17 cellular contexts compared by ENCODE assay signal in genomic region chr2:83944174-83944573, GRCh38.
A peak's percentile ranks its signal among the peaks of the same experiment; 100 is the strongest.
DNase-seq lines count a peak whose midpoint lies in the region; ATAC-seq and TF ChIP-seq lines count a peak whose summit lies in the region.
"Had no signal": no experiment of that assay in that cellular context is flagged by ENCODE, and none has a peak within 500 bp of the region (broad histone marks: within the 10 kb centered on the region; RNA-seq: fewer than 3 reads in every experiment).

No MANE protein-coding gene starts in this region.

- no peaks in the 10 kb centered on the region for H3K36me3 Mint-ChIP-seq in endodermal cell (ENCODE audit: low read depth)
- no peaks in the 10 kb centered on the region for H3K36me3 Mint-ChIP-seq in naive thymus-derived CD8-positive, alpha-beta T cell
- H3K36me3 Mint-ChIP-seq: CD4-positive, alpha-beta memory T cell had no signal

- H3K4me3 ChIP-seq in HUES48 (ENCODE audit: low read depth, low read length): peak overlapping the region; percentile 7; the same call in 1 of the 2 replicates
- H3K4me3 ChIP-seq in endodermal cell (ENCODE audit: low read length): peak overlapping the region; percentile 16
- H3K4me3 ChIP-seq: A549 had no signal

- H3K4me1 ChIP-seq in HUES48 (ENCODE audit: control insufficient read depth, insufficient read depth, low read length) (peaks cover 21% of the 10 kb centered on the region), endodermal cell (ENCODE audit: control insufficient read depth, insufficient read depth, low read length) (peaks cover 4% of the 10 kb centered on the region)
- H3K4me1 ChIP-seq: A549, BE2C had no signal

- H3K27me3 ChIP-seq in HUES48 (ENCODE audit: control insufficient read depth, insufficient read depth, low read length): peaks cover 7% of the 10 kb centered on the region; the same call in 1 of the 2 replicates
- H3K27me3 ChIP-seq in endodermal cell (ENCODE audit: control insufficient read depth, insufficient read depth, low read length, poor library complexity, severe bottlenecking): no peaks in the 10 kb centered on the region
- H3K27me3 ChIP-seq: BE2C had no signal

- 43% methylated on average over 2 of the region's 3 CpGs; no CpG with 5 or more reads in 1 of the 2 experiments for WGBS in endodermal cell (ENCODE audit: insufficient coverage in 1 of 2, insufficient read length in 1 of 2), 2 experiments

- H3K27ac ChIP-seq in HUES48 (ENCODE audit: low read depth, low read length): peak overlapping the region; percentile 77
- no peak overlapping the region for H3K27ac ChIP-seq in endodermal cell (ENCODE audit: low read depth, low read length)
- H3K27ac ChIP-seq: A549, C4-2B, HL-60 had no signal

- no peaks in the 10 kb centered on the region for H3K9me3 Mint-ChIP-seq in endodermal cell
- H3K9me3 Mint-ChIP-seq in naive thymus-derived CD8-positive, alpha-beta T cell: no peaks in the 10 kb centered on the region
- H3K9me3 Mint-ChIP-seq: CD4-positive, alpha-beta memory T cell had no signal

- no peak overlapping the region for H3K4me3 Mint-ChIP-seq in endodermal cell
- no peak overlapping the region for H3K4me3 Mint-ChIP-seq in naive thymus-derived CD8-positive, alpha-beta T cell
- H3K4me3 Mint-ChIP-seq: CD4-positive, alpha-beta memory T cell had no signal

- H3K4me1 Mint-ChIP-seq in endodermal cell: peaks cover 17% of the 10 kb centered on the region
- H3K4me1 Mint-ChIP-seq in naive thymus-derived CD8-positive, alpha-beta T cell: no peaks in the 10 kb centered on the region
- H3K4me1 Mint-ChIP-seq: CD4-positive, alpha-beta memory T cell had no signal

- no peak for ATAC-seq in HG02840 (IDR thresholded peaks at IDR 0.05; ENCODE audit: low FRiP score, unreplicated experiment)
- ATAC-seq in naive thymus-derived CD8-positive, alpha-beta T cell: no peak
- ATAC-seq: A549 had no signal

- H3K36me3 ChIP-seq in HUES48 (ENCODE audit: control insufficient read depth, insufficient read depth, low read length): no peaks in the 10 kb centered on the region
- no peaks in the 10 kb centered on the region for H3K36me3 ChIP-seq in endodermal cell (ENCODE audit: control insufficient read depth, insufficient read depth, low read length)
- H3K36me3 ChIP-seq: BE2C had no signal

- H3K27me3 Mint-ChIP-seq in endodermal cell (ENCODE audit: insufficient read depth): no peaks in the 10 kb centered on the region
- peaks cover 0 to 8% (median 0%) of the 10 kb centered on the region in 5 donors for H3K27me3 Mint-ChIP-seq in naive thymus-derived CD8-positive, alpha-beta T cell

- TF ChIP-seq CTCF in endodermal cell (conservative IDR thresholded peaks at IDR 0.05): no peak

- DNase-seq in endodermal cell (no peak), iPS-NIHi7 (ENCODE audit: extremely low spot score) (peak; percentile 19), NCI-H2227 (lab: John Stamatoyannopoulos, UW; ENCODE audit: unreplicated experiment) (no peak)
- no peak for DNase-seq in naive thymus-derived CD8-positive, alpha-beta T cell
- DNase-seq in activated naive CD4-positive, alpha-beta T cell treated with Interleukin-2 at 50 U/mL for 16 hours: no peak
- DNase-seq: BE2C; CD4-positive, alpha-beta memory T cell; DMS153; DMS79 treated with DMSO at 0.1 percent for 48 hours; EL; IMR-90; KBM-7 had no signal

- peak overlapping the region; percentile 27 for H3K27ac Mint-ChIP-seq in endodermal cell
- no peak overlapping the region for H3K27ac Mint-ChIP-seq in naive thymus-derived CD8-positive, alpha-beta T cell
- H3K27ac Mint-ChIP-seq: CD4-positive, alpha-beta memory T cell had no signal

- POLR2A ChIA-PET in naive thymus-derived CD8-positive, alpha-beta T cell (lab: Charles Lee): no interaction called here

- H3K9me3 ChIP-seq in HUES48 (ENCODE audit: control insufficient read depth, insufficient read depth, low read length): no peaks in the 10 kb centered on the region
- H3K9me3 ChIP-seq in endodermal cell (ENCODE audit: control insufficient read depth, low read length): no peaks in the 10 kb centered on the region
- H3K9me3 ChIP-seq: A549, BE2C had no signal

- H3K9ac ChIP-seq in HUES48 (ENCODE audit: low read depth, low read length): no peak overlapping the region
- no peak overlapping the region for H3K9ac ChIP-seq in endodermal cell (ENCODE audit: extremely low read depth, low read length, poor library complexity, severe bottlenecking)
